ENCODE assay signal across 1 cellular context in genomic region chrX:64427281-64427680, GRCh38.
TF ChIP-seq lines count a peak whose summit lies in the region.

No MANE protein-coding gene starts in this region.

TF ChIP-seq in A549, 52 proteins besides CTCF, POLR2A, EP300 and RAD21 (continued from another document):
- TF ChIP-seq E2F6 (IDR thresholded peaks at IDR 0.05; ENCODE audit: borderline replicate concordance, low read depth): no peak
- TF ChIP-seq REST (IDR thresholded peaks at IDR 0.05): no peak
- TF ChIP-seq NFE2L2 (conservative IDR thresholded peaks at IDR 0.05; ENCODE audit: low read length): no peak
- TF ChIP-seq TFCP2L1 (CRISPR knock-in tag; IDR thresholded peaks at IDR 0.05): no peak
TF ChIP-seq in A549: peak in this region for 0.
